14 cellular contexts compared by ENCODE assay signal in genomic region chr10:70337201-70337651, GRCh38. TPM values are rescaled to one million over a fixed set of nuclear protein-coding genes. Genes with fewer than 3 reads are reported as not detected.
DNase-seq lines count a peak whose midpoint lies in the region; ATAC-seq, FAIRE-seq and TF ChIP-seq lines count a peak whose summit lies in the region.
"Had no signal": no experiment of that assay in that cellular context is flagged by ENCODE, and none has a peak within 500 bp of the region (broad histone marks: within the 10 kb centered on the region; RNA-seq: fewer than 3 reads in every experiment).

No MANE protein-coding gene starts in this region.

- peak; percentile 34 for DNase-seq in AG10803 (ENCODE audit: low read depth)
- DNase-seq in ELR (ENCODE audit: low read depth) = peak; percentile 21
- peak; percentile 72 for DNase-seq in SW480 (ENCODE audit: low spot score)
- DNase-seq in foreskin keratinocyte = peak; percentile 37 to 66
- DNase-seq in SW 1271 (lab: John Stamatoyannopoulos, UW) = no peak
- DNase-seq in heart right ventricle = no peak
- DNase-seq in frontal cortex (ENCODE audit: low spot score in 2 of 2) = no peak
- DNase-seq in stimulated activated CD4-positive, alpha-beta T cell treated with anti-CD3 and anti-CD28 coated beads, Interleukin-2, amount 100 ng/mL, for 24 hours = no peak
- DNase-seq: activated CD4-positive, alpha-beta T cell treated with anti-CD3 and anti-CD28 coated beads for 1 hour; C1 segment of cervical spinal cord; NCI-H1417 treated with DMSO at 0.1 percent for 48 hours; right lobe of liver; stimulated activated naive CD4-positive, alpha-beta T cell had no signal

- H3K9me3 ChIP-seq in heart right ventricle = peaks cover 0 to 15% (median 0%) of the 10 kb centered on the region in 11 donors
- H3K9me3 ChIP-seq: right lobe of liver had no signal

- WGBS in heart right ventricle, 2 donors = 97 to 99% methylated on average over 5 of the region's 5 CpGs

- intact Hi-C loops in heart right ventricle (cut with DNase I) = no loop called here

- peaks cover 0 to 20% (median 0%) of the 10 kb centered on the region in 9 donors for H3K36me3 ChIP-seq in heart right ventricle
- H3K36me3 ChIP-seq: right lobe of liver had no signal

- peaks cover 9% of the 10 kb centered on the region for H3K4me1 ChIP-seq in foreskin keratinocyte
- peaks cover 5 to 53% (median 27%) of the 10 kb centered on the region in 9 donors for H3K4me1 ChIP-seq in heart right ventricle

- H3K27ac ChIP-seq in foreskin keratinocyte (no peak overlapping the region), heart right ventricle (no peak overlapping the region)
- H3K27ac ChIP-seq: right lobe of liver had no signal

- H3K27me3 ChIP-seq in foreskin keratinocyte (no peaks in the 10 kb centered on the region), heart right ventricle (peaks cover 0 to 67% (median 0%) of the 10 kb centered on the region in 7 donors)
- H3K27me3 ChIP-seq: dorsolateral prefrontal cortex, right lobe of liver had no signal

- TF ChIP-seq CTCF in AG10803 (conservative IDR thresholded peaks at IDR 0.05; ENCODE audit: low read length) (no peak), foreskin keratinocyte (conservative IDR thresholded peaks at IDR 0.05) (no peak), heart right ventricle (IDR thresholded peaks at IDR 0.05) (no peak)

- ATAC-seq in foreskin keratinocyte = peak; percentile 15
- no peak for ATAC-seq in heart right ventricle
- ATAC-seq: right lobe of liver had no signal

- H3K4me3 ChIP-seq in AG10803 (ENCODE audit: low read length) = no peak overlapping the region
- H3K4me3 ChIP-seq in heart right ventricle = no peak overlapping the region
- H3K4me3 ChIP-seq: dorsolateral prefrontal cortex, right lobe of liver had no signal

- FAIRE-seq in frontal cortex (lab: Jason Lieb, UNC) = no peak

RNA-seq across cellular contexts. Expression of gene LRRC20, which starts 45.2 kb away (rescaled TPM):
- 8.5 and 12.7 TPM in 2 replicates for total RNA-seq in foreskin keratinocyte
- polyA plus RNA-seq in foreskin keratinocyte = 7.9 and 10.5 TPM in 2 replicates
- 10 to 100 TPM; 39.9 to 73.8 (median 58.2) TPM for total RNA-seq in heart right ventricle
- polyA plus RNA-seq in heart right ventricle = 10 to 100 TPM; 11.0 to 13.8 TPM
- total RNA-seq in frontal cortex = 11.0 TPM

RNA-seq across cellular contexts. Expression of gene NPFFR1, which starts 53.4 kb away (rescaled TPM):
- total RNA-seq in foreskin keratinocyte (not detected in 2 replicates), heart right ventricle (under 1 TPM in 1 of 10 donors, not detected in 9; 0.07 TPM), frontal cortex (1.2 TPM)
- polyA plus RNA-seq in foreskin keratinocyte (not detected in 2 replicates), heart right ventricle (not detected)
- total RNA-seq: right lobe of liver had no signal

Comparison
In these comparisons a context has a peak if more than half of its experiments do, and no peak if none do; other contexts are left out.
1. DNase-seq: peak in AG10803 (single experiment), ELR (single experiment), SW480 (single experiment) and foreskin keratinocyte (2 of 2); none in SW 1271 (0 of 2), heart right ventricle (0 of 2), frontal cortex (0 of 2) and stimulated activated CD4-positive, alpha-beta T cell treated with anti-CD3 and anti-CD28 coated beads, Interleukin-2, amount 100 ng/mL, for 24 hours (0 of 2).